Comparison of ENCODE assay signal across 11 cellular contexts in the genomic region with DNA sequence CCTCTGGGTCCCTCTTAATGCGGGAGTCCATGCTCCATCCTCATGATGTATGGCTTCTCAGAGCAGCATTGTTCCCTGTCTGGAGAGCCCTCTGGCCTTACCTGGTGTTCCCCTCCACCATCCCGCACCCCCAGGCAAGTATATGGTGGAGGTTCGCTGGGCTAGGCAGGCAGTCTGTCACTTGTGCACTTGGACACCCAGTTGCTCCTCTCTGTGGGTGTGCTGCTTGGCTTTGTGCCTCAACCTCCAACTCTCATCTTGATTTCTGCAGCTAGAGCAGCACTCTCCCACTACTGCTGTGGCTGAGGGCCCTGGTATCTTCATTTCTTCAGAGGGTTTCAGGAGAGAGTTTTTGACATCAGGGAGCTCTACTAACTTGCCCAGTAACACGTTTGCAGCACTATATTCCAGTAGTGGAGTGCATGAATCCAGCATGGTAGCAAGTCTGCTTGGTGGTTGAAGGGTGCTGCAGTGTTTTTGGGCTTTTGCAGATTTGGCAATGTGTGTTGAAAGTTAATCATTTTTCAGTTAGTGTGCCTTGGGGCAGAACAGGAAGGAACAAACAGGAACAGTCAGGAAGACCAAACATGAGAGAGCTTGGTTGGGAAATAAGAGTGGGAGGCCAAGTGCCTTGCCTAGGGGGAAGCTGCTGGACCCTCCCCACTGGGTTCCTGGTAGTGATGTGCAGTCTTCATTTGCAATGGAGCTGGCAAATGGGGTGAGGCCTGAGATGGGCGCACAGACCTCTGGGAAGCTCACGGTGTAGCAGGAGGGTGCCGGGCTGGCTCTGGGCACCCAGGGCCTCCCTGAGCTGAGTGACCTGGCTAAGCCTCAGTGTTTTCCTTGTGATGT. TPM values are rescaled to one million over a fixed set of nuclear protein-coding genes. Genes with fewer than 3 reads are reported as not detected.
DNase-seq lines count a peak whose midpoint lies in the region; ATAC-seq and TF ChIP-seq lines count a peak whose summit lies in the region.
"Had no signal": no experiment of that assay in that cellular context is flagged by ENCODE, and none has a peak within 500 bp of the region (broad histone marks: within the 10 kb centered on the region; RNA-seq: fewer than 3 reads in every experiment).

No MANE protein-coding gene starts in this region.

- peaks cover 17% of the 10 kb centered on the region for H3K36me3 ChIP-seq in CD8-positive, alpha-beta T cell (ENCODE audit: insufficient read depth, low read length)
- peaks cover 67% of the 10 kb centered on the region for H3K36me3 ChIP-seq in PC-9 (ENCODE audit: low read depth)
- no peaks in the 10 kb centered on the region; the same call in 1 of the 2 replicates for H3K36me3 ChIP-seq in MM.1S (replicated peaks; ENCODE audit: insufficient read depth, low read length)

- H3K36me3 Mint-ChIP-seq in CD8-positive, alpha-beta T cell, result peaks cover 72% of the 10 kb centered on the region
- peaks cover 14 to 73% (median 40%) of the 10 kb centered on the region in 3 donors for H3K36me3 Mint-ChIP-seq in naive thymus-derived CD8-positive, alpha-beta T cell

- H3K4me3 ChIP-seq in CD8-positive, alpha-beta T cell (ENCODE audit: low read depth, low read length), result no peak overlapping the region
- H3K4me3 ChIP-seq in PC-9 (no peak overlapping the region), MM.1S (ENCODE audit: low read length) (no peak overlapping the region)

- CTCF ChIA-PET in CD8-positive, alpha-beta T cell (lab: Charles Lee), result interaction anchor here (1.4 to 14.7 kb wide), 3 partner anchors 10 to 47 kb away, joined by 5 to 227 read pairs (median 137); no protein-coding TSS in a partner anchor
- CTCF ChIA-PET in PC-9 (lab: Charles Lee), result interaction anchor here (0.8 kb wide), 1 partner anchor 14 kb away, joined by 3 read pairs; no protein-coding TSS in a partner anchor

- H3K79me2 ChIP-seq in PC-9 (ENCODE audit: low read depth) (peaks cover 100% of the 10 kb centered on the region), MM.1S (ENCODE audit: low read length) (no peaks in the 10 kb centered on the region)

- peak overlapping the region; percentile 92 for H3K27ac Mint-ChIP-seq in CD8-positive, alpha-beta T cell
- peak overlapping the region; percentile 53 to 98 (median 89) for H3K27ac Mint-ChIP-seq in naive thymus-derived CD8-positive, alpha-beta T cell
- H3K27ac Mint-ChIP-seq: memory B cell had no signal

- DNase-seq in CD8-positive, alpha-beta T cell, result no peak
- DNase-seq in PC-9 (no peak), NCI-H446 treated with DMSO at 0.1 percent for 48 hours (lab: John Stamatoyannopoulos, UW) (no peak), NCI-H2227 treated with DMSO at 0.1 percent for 48 hours (lab: John Stamatoyannopoulos, UW) (no peak), MM.1S (no peak), AG08396 (ENCODE audit: low spot score) (no peak)
- no peak for DNase-seq in naive thymus-derived CD8-positive, alpha-beta T cell
- DNase-seq: activated CD4-positive, alpha-beta T cell treated with anti-CD3 and anti-CD28 coated beads for 1 hour had no signal

- ATAC-seq in CD8-positive, alpha-beta T cell, result no peak
- ATAC-seq in naive thymus-derived CD8-positive, alpha-beta T cell, result no peak

- no peak overlapping the region for H3K27ac ChIP-seq in CD8-positive, alpha-beta T cell (ENCODE audit: low read depth, low read length)
- H3K27ac ChIP-seq in PC-9, result peak overlapping the region; percentile 23
- peak overlapping the region; percentile 66 for H3K27ac ChIP-seq in cingulate gyrus (ENCODE audit: low read depth, low read length)
- no peak overlapping the region for H3K27ac ChIP-seq in MM.1S (ENCODE audit: low read length)

- no peak overlapping the region for H3K9ac ChIP-seq in MM.1S (ENCODE audit: low read length)

- H3K9me3 ChIP-seq in CD8-positive, alpha-beta T cell (ENCODE audit: low read length), result no peaks in the 10 kb centered on the region
- no peaks in the 10 kb centered on the region for H3K9me3 ChIP-seq in PC-9 (ENCODE audit: insufficient read depth, low read depth)
- no peaks in the 10 kb centered on the region for H3K9me3 ChIP-seq in MM.1S (replicated peaks; ENCODE audit: insufficient read depth, low read length)

- H2AFZ ChIP-seq in PC-9 (no peak overlapping the region), MM.1S (ENCODE audit: low read length) (no peak overlapping the region)

- H3F3A ChIP-seq in PC-9 (ENCODE audit: insufficient read depth, low read depth) (peaks cover 71% of the 10 kb centered on the region), MM.1S (ENCODE audit: insufficient read depth, low read length) (no peaks in the 10 kb centered on the region)

- intact Hi-C loops in CD8-positive, alpha-beta T cell (cut with DNase I, micrococcal nuclease), result loop anchor here in 1 of 2 experiments (10.0 kb wide), 1 partner anchor 287 kb away; a partner anchor contains a TSS
- intact Hi-C loops in PC-9 (cut with micrococcal nuclease; ENCODE audit: unreplicated experiment), result no loop called here

- H3K4me3 Mint-ChIP-seq in CD8-positive, alpha-beta T cell, result peak overlapping the region; percentile 1
- peak overlapping the region; percentile 8 to 91 (median 30) for H3K4me3 Mint-ChIP-seq in naive thymus-derived CD8-positive, alpha-beta T cell
- H3K4me3 Mint-ChIP-seq: memory B cell had no signal

- H3K9me3 Mint-ChIP-seq in CD8-positive, alpha-beta T cell, result peaks cover 1% of the 10 kb centered on the region
- H3K9me3 Mint-ChIP-seq in naive thymus-derived CD8-positive, alpha-beta T cell, result peaks cover 0 to 3% (median 0%) of the 10 kb centered on the region in 9 donors

- no peak for TF ChIP-seq CTCF in CD8-positive, alpha-beta T cell (IDR thresholded peaks at IDR 0.05)
- no peak for TF ChIP-seq CTCF in PC-9 (conservative IDR thresholded peaks at IDR 0.05)
- no peak for TF ChIP-seq CTCF in MM.1S (IDR thresholded peaks at IDR 0.05; ENCODE audit: low read length)

- no TSS peak for BruUV-seq in PC-9 (replicated peaks; lab: Mats Ljungman, UMichigan)

- H3K27me3 Mint-ChIP-seq in CD8-positive, alpha-beta T cell (ENCODE audit: low read depth), result no peaks in the 10 kb centered on the region
- no peaks in the 10 kb centered on the region for H3K27me3 Mint-ChIP-seq in naive thymus-derived CD8-positive, alpha-beta T cell
- H3K27me3 Mint-ChIP-seq: memory B cell had no signal

- H3K4me2 ChIP-seq in PC-9 (no peak overlapping the region), MM.1S (ENCODE audit: low read depth, low read length) (no peak overlapping the region)

- H3K9me2 ChIP-seq in PC-9 (ENCODE audit: insufficient read depth) (no peaks in the 10 kb centered on the region), MM.1S (replicated peaks; ENCODE audit: insufficient read depth, low read length) (no peaks in the 10 kb centered on the region)

- H3K27me3 ChIP-seq in CD8-positive, alpha-beta T cell (ENCODE audit: insufficient read depth, low read length), result no peaks in the 10 kb centered on the region
- no peaks in the 10 kb centered on the region for H3K27me3 ChIP-seq in PC-9 (ENCODE audit: insufficient read depth, low read depth)
- H3K27me3 ChIP-seq in MM.1S (replicated peaks; ENCODE audit: insufficient read depth, low read length), result no peaks in the 10 kb centered on the region

- H3K4me1 ChIP-seq in CD8-positive, alpha-beta T cell (ENCODE audit: insufficient read depth, low read length), result peaks cover 98% of the 10 kb centered on the region
- H3K4me1 ChIP-seq in PC-9 (replicated peaks; ENCODE audit: insufficient read depth), result peaks cover 55% of the 10 kb centered on the region
- no peaks in the 10 kb centered on the region for H3K4me1 ChIP-seq in MM.1S (ENCODE audit: low read length)

- H4K20me1 ChIP-seq in PC-9 (ENCODE audit: insufficient read depth) (peaks cover 14% of the 10 kb centered on the region), MM.1S (ENCODE audit: insufficient read depth, low read length) (no peaks in the 10 kb centered on the region)

- POLR2A ChIA-PET in CD8-positive, alpha-beta T cell (lab: Charles Lee), result interaction anchor here (1.0 to 11.0 kb wide), 4 partner anchors 10 to 34 kb away, joined by 3 to 107 read pairs (median 8); no protein-coding TSS in a partner anchor
- POLR2A ChIA-PET in PC-9 (lab: Charles Lee; ENCODE audit: unreplicated experiment), result no interaction called here
- POLR2A ChIA-PET in naive thymus-derived CD8-positive, alpha-beta T cell (lab: Charles Lee), result interaction anchor here (0.8 to 13.9 kb wide), 4 partner anchors 9 to 47 kb away, joined by 3 to 643 read pairs (median 104); a partner anchor contains a TSS

- peaks cover 99% of the 10 kb centered on the region for H3K4me1 Mint-ChIP-seq in CD8-positive, alpha-beta T cell (ENCODE audit: low read depth)
- peaks cover 55 to 98% (median 97%) of the 10 kb centered on the region in 4 donors for H3K4me1 Mint-ChIP-seq in naive thymus-derived CD8-positive, alpha-beta T cell

RNA-seq across cellular contexts. Expression of a gene that starts 37.4 kb away (rescaled TPM):
- 10 to 100 TPM; 63.9 to 66.1 TPM for total RNA-seq in CD8-positive, alpha-beta T cell
- total RNA-seq in PC-9 (2021), result 114 and 135 TPM in 2 replicates
- total RNA-seq in naive thymus-derived CD8-positive, alpha-beta T cell, result 100 to 1,000 TPM; 163 to 165 TPM
- 100 to 1,000 TPM; 152 to 293 (median 155) TPM for polyA plus RNA-seq in naive thymus-derived CD8-positive, alpha-beta T cell

RNA-seq across cellular contexts. Expression of a gene that starts 46.2 kb away (rescaled TPM):
- total RNA-seq in CD8-positive, alpha-beta T cell, result under 1 TPM in 1 of 2 experiments, not detected in 1; 0.36 TPM
- total RNA-seq in PC-9 (2021), result 0.24 TPM in 1 of 2 replicates, not detected in the other
- under 1 TPM; 0.11 to 0.36 TPM for total RNA-seq in naive thymus-derived CD8-positive, alpha-beta T cell
- not detected for polyA plus RNA-seq in naive thymus-derived CD8-positive, alpha-beta T cell
- total RNA-seq: fibroblast of villous mesenchyme had no signal

Comparison
In these comparisons a context has a peak if more than half of its experiments do, and no peak if none do; other contexts are left out.
1. H3K27ac ChIP-seq: peak in PC-9 (single experiment) and cingulate gyrus (single experiment); none in CD8-positive, alpha-beta T cell (single experiment) and MM.1S (single experiment).